In genomic region chr11:116876656-116877055, GRCh38 we compare ENCODE assay signal across 1 cellular context.
TF ChIP-seq lines count a peak whose summit lies in the region.

No MANE protein-coding gene starts in this region.

TF ChIP-seq in H1, 55 proteins besides CTCF, POLR2A, EP300 and RAD21:
- no peak for TF ChIP-seq ZNF274 (IDR thresholded peaks at IDR 0.05; ENCODE audit: borderline replicate concordance, extremely low read depth, low read length)
- no peak for TF ChIP-seq GTF2F1 (IDR thresholded peaks at IDR 0.05; ENCODE audit: borderline replicate concordance, low read depth, low read length)
- no peak for TF ChIP-seq SUZ12 (IDR thresholded peaks at IDR 0.05; ENCODE audit: low read length)
- no peak for TF ChIP-seq BRCA1 (IDR thresholded peaks at IDR 0.05; ENCODE audit: low read depth, low read length)
- no peak for TF ChIP-seq MAFK (IDR thresholded peaks at IDR 0.05; ENCODE audit: low read depth, low read length)
- no peak for TF ChIP-seq GABPA (IDR thresholded peaks at IDR 0.05; ENCODE audit: borderline replicate concordance, insufficient read depth, low read length)
- TF ChIP-seq, protein P1, sequence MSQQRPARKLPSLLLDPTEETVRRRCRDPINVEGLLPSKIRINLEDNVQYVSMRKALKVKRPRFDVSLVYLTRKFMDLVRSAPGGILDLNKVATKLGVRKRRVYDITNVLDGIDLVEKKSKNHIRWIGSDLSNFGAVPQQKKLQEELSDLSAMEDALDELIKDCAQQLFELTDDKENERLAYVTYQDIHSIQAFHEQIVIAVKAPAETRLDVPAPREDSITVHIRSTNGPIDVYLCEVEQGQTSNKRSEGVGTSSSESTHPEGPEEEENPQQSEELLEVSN (IDR thresholded peaks at IDR 0.05): no peak
- no peak for TF ChIP-seq PHF8 (conservative IDR thresholded peaks at IDR 0.05; ENCODE audit: low read depth, low read length)
- no peak for TF ChIP-seq KDM1A (IDR thresholded peaks at IDR 0.05; ENCODE audit: borderline replicate concordance, low read length)
- no peak for TF ChIP-seq RNF2 (IDR thresholded peaks at IDR 0.05; ENCODE audit: borderline replicate concordance, low read depth, low read length, missing control alignments, poor library complexity, severe bottlenecking)
- TF ChIP-seq ATF3 (IDR thresholded peaks at IDR 0.05; ENCODE audit: insufficient read depth, low read depth, low read length): no peak
- TF ChIP-seq CTBP2 (IDR thresholded peaks at IDR 0.05; ENCODE audit: borderline replicate concordance, insufficient read depth, insufficient read length, low read length): no peak
